Comparison of ENCODE assay signal across 1 cellular context in the genomic region with DNA sequence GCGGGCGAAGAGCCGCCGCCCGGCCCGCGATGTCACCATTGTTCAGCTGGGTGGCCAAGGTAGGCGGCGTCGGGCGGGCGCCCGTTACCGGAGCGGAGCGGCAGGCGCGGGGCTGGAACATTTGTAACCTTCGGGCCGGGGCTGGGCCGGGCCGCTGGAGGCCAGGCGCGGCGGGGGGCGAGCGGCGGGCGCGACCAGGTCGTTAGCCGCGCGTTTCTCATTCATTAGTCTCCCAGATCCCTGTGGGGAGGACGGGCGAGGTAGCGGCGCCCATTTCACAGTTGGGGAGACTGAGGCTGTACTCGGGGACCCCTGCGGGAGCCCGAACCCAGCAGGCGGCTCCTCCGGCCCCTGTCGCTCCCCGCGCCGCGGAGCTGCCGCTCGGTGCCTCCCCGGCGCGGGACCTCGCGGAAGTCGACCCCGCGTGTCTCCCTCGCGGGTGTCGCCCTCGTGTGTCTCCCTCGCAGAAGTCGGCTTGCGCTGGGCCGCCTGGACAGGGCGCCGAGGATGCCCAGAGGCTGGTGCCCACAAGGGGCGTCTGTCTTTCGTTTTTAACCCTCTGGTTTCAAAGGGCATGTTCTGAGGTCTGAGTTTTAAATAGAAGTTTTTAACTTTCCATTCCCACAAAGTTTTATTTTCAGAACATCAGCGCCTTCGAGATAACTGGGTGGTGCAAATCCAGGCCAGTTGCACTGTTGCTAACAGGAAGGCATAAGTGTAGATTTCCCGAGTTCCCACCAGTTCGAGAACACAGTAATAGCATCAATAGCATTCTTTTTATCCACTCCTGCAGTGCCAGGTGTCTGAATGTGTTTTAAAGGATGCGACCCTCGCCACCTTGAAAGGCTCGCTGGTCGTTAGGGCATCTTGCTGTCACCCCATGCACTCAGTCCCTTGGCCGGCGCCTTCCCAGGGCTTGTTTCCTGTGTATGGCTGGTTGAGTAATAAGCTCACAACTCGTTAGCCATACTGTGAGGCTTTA.
A peak's percentile ranks its signal among the peaks of the same experiment; 100 is the strongest.
TF ChIP-seq lines count a peak whose summit lies in the region.

No MANE protein-coding gene starts in this region.

TF ChIP-seq in HepG2, 621 proteins besides CTCF, POLR2A, EP300 and RAD21 (continued from another document and continues in another):
- TF ChIP-seq LBX2 (CRISPR knock-in tag; IDR thresholded peaks at IDR 0.05; ENCODE audit: borderline replicate concordance): no peak
- no peak for TF ChIP-seq NAIF1 (CRISPR knock-in tag; IDR thresholded peaks at IDR 0.05; ENCODE audit: borderline replicate concordance)
- TF ChIP-seq ZNF75D (CRISPR knock-in tag; IDR thresholded peaks at IDR 0.05; ENCODE audit: borderline replicate concordance): no peak
- TF ChIP-seq CCAR2 (optimal IDR thresholded peaks at IDR 0.05; ENCODE audit: low read depth, low read length): no peak
- no peak for TF ChIP-seq ZNF501 (CRISPR knock-in tag; IDR thresholded peaks at IDR 0.05)
- no peak for TF ChIP-seq CCDC6 (CRISPR knock-in tag; IDR thresholded peaks at IDR 0.05)
- no peak for TF ChIP-seq ZSCAN22 (CRISPR knock-in tag; IDR thresholded peaks at IDR 0.05)
- no peak for TF ChIP-seq ARID2 (CRISPR knock-in tag; IDR thresholded peaks at IDR 0.05; ENCODE audit: borderline replicate concordance)
- no peak for TF ChIP-seq CBX1 (IDR thresholded peaks at IDR 0.05; ENCODE audit: low read depth)
- TF ChIP-seq ZNF276 (CRISPR knock-in tag; IDR thresholded peaks at IDR 0.05; ENCODE audit: low read depth): no peak
- no peak for TF ChIP-seq ZNF7 (CRISPR knock-in tag; IDR thresholded peaks at IDR 0.05)
- no peak for TF ChIP-seq ZNF720 (CRISPR knock-in tag; IDR thresholded peaks at IDR 0.05)
- TF ChIP-seq ZFP37 (CRISPR knock-in tag; IDR thresholded peaks at IDR 0.05; ENCODE audit: borderline replicate concordance): no peak
- no peak for TF ChIP-seq THAP8 (CRISPR knock-in tag; IDR thresholded peaks at IDR 0.05; ENCODE audit: borderline replicate concordance)
- no peak for TF ChIP-seq ZFP36L2 (CRISPR knock-in tag; IDR thresholded peaks at IDR 0.05)
- TF ChIP-seq SP1 (IDR thresholded peaks at IDR 0.05): no peak
- TF ChIP-seq SP1 (CRISPR knock-in tag; IDR thresholded peaks at IDR 0.05): no peak
- no peak for TF ChIP-seq ZBTB21 (CRISPR knock-in tag; IDR thresholded peaks at IDR 0.05)
- peak; percentile 76 for TF ChIP-seq XRCC5 (optimal IDR thresholded peaks at IDR 0.05; ENCODE audit: low read length)
- TF ChIP-seq MIER3 (CRISPR knock-in tag; IDR thresholded peaks at IDR 0.05; ENCODE audit: borderline replicate concordance): no peak
- no peak for TF ChIP-seq HNRNPLL (IDR thresholded peaks at IDR 0.05; ENCODE audit: low read depth, low read length, poor library complexity, severe bottlenecking)
- TF ChIP-seq ZNF713 (CRISPR knock-in tag; IDR thresholded peaks at IDR 0.05): no peak
- peak; percentile 85 for TF ChIP-seq HNRNPL (IDR thresholded peaks at IDR 0.05; ENCODE audit: low read depth, low read length)
- TF ChIP-seq SP140L (CRISPR knock-in tag; IDR thresholded peaks at IDR 0.05; ENCODE audit: borderline replicate concordance): no peak
- TF ChIP-seq, protein P1, sequence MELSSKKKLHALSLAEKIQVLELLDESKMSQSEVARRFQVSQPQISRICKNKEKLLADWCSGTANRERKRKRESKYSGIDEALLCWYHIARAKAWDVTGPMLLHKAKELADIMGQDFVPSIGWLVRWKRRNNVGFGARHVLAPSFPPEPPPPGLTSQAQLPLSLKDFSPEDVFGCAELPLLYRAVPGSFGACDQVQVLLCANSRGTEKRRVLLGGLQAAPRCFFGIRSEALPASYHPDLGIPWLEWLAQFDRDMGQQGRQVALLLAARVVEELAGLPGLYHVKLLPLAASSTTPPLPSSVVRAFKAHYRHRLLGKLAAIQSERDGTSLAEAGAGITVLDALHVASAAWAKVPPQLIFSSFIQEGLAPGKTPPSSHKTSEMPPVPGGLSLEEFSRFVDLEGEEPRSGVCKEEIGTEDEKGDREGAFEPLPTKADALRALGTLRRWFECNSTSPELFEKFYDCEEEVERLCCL (CRISPR knock-in tag; IDR thresholded peaks at IDR 0.05; ENCODE audit: borderline replicate concordance): no peak
- TF ChIP-seq, protein P2, sequence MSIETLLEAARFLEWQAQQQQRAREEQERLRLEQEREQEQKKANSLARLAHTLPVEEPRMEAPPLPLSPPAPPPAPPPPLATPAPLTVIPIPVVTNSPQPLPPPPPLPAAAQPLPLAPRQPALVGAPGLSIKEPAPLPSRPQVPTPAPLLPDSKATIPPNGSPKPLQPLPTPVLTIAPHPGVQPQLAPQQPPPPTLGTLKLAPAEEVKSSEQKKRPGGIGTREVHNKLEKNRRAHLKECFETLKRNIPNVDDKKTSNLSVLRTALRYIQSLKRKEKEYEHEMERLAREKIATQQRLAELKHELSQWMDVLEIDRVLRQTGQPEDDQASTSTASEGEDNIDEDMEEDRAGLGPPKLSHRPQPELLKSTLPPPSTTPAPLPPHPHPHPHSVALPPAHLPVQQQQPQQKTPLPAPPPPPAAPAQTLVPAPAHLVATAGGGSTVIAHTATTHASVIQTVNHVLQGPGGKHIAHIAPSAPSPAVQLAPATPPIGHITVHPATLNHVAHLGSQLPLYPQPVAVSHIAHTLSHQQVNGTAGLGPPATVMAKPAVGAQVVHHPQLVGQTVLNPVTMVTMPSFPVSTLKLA (IDR thresholded peaks at IDR 0.05): no peak
- TF ChIP-seq, protein P3, sequence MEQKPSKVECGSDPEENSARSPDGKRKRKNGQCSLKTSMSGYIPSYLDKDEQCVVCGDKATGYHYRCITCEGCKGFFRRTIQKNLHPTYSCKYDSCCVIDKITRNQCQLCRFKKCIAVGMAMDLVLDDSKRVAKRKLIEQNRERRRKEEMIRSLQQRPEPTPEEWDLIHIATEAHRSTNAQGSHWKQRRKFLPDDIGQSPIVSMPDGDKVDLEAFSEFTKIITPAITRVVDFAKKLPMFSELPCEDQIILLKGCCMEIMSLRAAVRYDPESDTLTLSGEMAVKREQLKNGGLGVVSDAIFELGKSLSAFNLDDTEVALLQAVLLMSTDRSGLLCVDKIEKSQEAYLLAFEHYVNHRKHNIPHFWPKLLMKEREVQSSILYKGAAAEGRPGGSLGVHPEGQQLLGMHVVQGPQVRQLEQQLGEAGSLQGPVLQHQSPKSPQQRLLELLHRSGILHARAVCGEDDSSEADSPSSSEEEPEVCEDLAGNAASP (CRISPR knock-in tag; IDR thresholded peaks at IDR 0.05; ENCODE audit: borderline replicate concordance): no peak
- TF ChIP-seq TARDBP (CRISPR knock-in tag; IDR thresholded peaks at IDR 0.05): no peak
- TF ChIP-seq SOX5 (CRISPR knock-in tag; IDR thresholded peaks at IDR 0.05; ENCODE audit: borderline replicate concordance): no peak
- no peak for TF ChIP-seq ZNF550 (CRISPR knock-in tag; IDR thresholded peaks at IDR 0.05; ENCODE audit: borderline replicate concordance)
- no peak for TF ChIP-seq SIX4 (CRISPR knock-in tag; IDR thresholded peaks at IDR 0.05)
- TF ChIP-seq ISX (CRISPR knock-in tag; conservative IDR thresholded peaks at IDR 0.05): 0 out of 2 replicates have a peak, but pooled peaks have one; percentile 31
- TF ChIP-seq NKX3-1 (CRISPR knock-in tag; IDR thresholded peaks at IDR 0.05): no peak
- TF ChIP-seq, protein P4, sequence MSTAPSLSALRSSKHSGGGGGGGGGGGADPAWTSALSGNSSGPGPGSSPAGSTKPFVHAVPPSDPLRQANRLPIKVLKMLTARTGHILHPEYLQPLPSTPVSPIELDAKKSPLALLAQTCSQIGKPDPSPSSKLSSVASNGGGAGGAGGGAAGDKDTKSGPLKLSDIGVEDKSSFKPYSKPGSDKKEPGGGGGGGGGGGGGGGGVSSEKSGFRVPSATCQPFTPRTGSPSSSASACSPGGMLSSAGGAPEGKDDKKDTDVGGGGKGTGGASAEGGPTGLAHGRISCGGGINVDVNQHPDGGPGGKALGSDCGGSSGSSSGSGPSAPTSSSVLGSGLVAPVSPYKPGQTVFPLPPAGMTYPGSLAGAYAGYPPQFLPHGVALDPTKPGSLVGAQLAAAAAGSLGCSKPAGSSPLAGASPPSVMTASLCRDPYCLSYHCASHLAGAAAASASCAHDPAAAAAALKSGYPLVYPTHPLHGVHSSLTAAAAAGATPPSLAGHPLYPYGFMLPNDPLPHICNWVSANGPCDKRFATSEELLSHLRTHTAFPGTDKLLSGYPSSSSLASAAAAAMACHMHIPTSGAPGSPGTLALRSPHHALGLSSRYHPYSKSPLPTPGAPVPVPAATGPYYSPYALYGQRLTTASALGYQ (CRISPR knock-in tag; IDR thresholded peaks at IDR 0.05): 0 out of 2 replicates have a peak, but pooled peaks have one; percentile 36
- no peak for TF ChIP-seq RFXAP (CRISPR knock-in tag; IDR thresholded peaks at IDR 0.05; ENCODE audit: borderline replicate concordance)
- TF ChIP-seq ZNF121 (CRISPR knock-in tag; IDR thresholded peaks at IDR 0.05): no peak
- TF ChIP-seq ZNF704 (CRISPR knock-in tag; IDR thresholded peaks at IDR 0.05; ENCODE audit: borderline replicate concordance): no peak
- no peak for TF ChIP-seq MEIS1 (CRISPR knock-in tag; IDR thresholded peaks at IDR 0.05; ENCODE audit: borderline replicate concordance)
- peak; percentile 59; the same call in 1 of the 2 replicates for TF ChIP-seq HDAC2 (CRISPR knock-in tag; IDR thresholded peaks at IDR 0.05)
- TF ChIP-seq, protein P5, sequence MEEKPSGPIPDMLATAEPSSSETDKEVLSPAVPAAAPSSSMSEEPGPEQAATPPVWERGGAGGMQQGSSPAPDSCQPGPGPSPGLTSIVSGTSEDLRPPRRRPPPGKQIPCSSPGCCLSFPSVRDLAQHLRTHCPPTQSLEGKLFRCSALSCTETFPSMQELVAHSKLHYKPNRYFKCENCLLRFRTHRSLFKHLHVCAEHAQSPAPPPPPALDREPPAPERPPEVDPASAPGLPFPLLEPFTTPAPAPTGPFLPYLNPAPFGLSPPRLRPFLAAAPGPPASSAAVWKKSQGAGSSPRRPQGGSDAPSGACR (CRISPR knock-in tag; IDR thresholded peaks at IDR 0.05): no peak
- TF ChIP-seq, protein P6, sequence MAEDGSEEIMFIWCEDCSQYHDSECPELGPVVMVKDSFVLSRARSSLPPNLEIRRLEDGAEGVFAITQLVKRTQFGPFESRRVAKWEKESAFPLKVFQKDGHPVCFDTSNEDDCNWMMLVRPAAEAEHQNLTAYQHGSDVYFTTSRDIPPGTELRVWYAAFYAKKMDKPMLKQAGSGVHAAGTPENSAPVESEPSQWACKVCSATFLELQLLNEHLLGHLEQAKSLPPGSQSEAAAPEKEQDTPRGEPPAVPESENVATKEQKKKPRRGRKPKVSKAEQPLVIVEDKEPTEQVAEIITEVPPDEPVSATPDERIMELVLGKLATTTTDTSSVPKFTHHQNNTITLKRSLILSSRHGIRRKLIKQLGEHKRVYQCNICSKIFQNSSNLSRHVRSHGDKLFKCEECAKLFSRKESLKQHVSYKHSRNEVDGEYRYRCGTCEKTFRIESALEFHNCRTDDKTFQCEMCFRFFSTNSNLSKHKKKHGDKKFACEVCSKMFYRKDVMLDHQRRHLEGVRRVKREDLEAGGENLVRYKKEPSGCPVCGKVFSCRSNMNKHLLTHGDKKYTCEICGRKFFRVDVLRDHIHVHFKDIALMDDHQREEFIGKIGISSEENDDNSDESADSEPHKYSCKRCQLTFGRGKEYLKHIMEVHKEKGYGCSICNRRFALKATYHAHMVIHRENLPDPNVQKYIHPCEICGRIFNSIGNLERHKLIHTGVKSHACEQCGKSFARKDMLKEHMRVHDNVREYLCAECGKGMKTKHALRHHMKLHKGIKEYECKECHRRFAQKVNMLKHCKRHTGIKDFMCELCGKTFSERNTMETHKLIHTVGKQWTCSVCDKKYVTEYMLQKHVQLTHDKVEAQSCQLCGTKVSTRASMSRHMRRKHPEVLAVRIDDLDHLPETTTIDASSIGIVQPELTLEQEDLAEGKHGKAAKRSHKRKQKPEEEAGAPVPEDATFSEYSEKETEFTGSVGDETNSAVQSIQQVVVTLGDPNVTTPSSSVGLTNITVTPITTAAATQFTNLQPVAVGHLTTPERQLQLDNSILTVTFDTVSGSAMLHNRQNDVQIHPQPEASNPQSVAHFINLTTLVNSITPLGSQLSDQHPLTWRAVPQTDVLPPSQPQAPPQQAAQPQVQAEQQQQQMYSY (CRISPR knock-in tag; IDR thresholded peaks at IDR 0.05): no peak
- peak; percentile 47; the same call in 1 of the 2 replicates for TF ChIP-seq ZMYM2 (CRISPR knock-in tag; IDR thresholded peaks at IDR 0.05)
- no peak for TF ChIP-seq KLF12 (CRISPR knock-in tag; IDR thresholded peaks at IDR 0.05; ENCODE audit: borderline replicate concordance)
- no peak for TF ChIP-seq RFXANK (CRISPR knock-in tag; IDR thresholded peaks at IDR 0.05)
- TF ChIP-seq MED1 (CRISPR knock-in tag; IDR thresholded peaks at IDR 0.05): no peak
- TF ChIP-seq, protein P7, sequence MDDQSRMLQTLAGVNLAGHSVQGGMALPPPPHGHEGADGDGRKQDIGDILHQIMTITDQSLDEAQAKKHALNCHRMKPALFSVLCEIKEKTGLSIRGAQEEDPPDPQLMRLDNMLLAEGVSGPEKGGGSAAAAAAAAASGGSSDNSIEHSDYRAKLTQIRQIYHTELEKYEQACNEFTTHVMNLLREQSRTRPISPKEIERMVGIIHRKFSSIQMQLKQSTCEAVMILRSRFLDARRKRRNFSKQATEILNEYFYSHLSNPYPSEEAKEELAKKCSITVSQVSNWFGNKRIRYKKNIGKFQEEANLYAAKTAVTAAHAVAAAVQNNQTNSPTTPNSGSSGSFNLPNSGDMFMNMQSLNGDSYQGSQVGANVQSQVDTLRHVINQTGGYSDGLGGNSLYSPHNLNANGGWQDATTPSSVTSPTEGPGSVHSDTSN (CRISPR knock-in tag; IDR thresholded peaks at IDR 0.05; ENCODE audit: borderline replicate concordance): no peak
